30 cellular contexts compared by ENCODE assay signal in the genomic region with DNA sequence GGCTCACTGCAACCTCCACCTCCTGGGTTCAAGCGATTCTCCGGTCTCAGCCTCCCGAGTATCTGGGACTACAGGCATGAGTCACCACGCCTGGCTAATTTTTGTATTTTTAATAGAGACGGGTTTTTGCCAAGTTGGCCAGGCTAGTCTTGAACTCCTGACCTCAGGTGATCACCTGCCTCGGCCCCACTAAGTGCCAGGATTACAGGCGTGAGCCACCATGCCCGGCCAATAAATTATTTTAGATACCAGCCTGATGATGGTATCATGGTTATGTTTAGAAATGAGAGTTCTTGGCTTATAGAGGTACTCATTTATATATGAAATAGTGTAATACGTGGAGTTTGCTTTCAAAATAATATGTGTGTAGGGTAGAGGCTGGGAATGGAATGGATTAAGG.
A peak's percentile ranks its signal among the peaks of the same experiment; 100 is the strongest.
DNase-seq lines count a peak whose midpoint lies in the region; ATAC-seq, FAIRE-seq and TF ChIP-seq lines count a peak whose summit lies in the region.
"Had no signal": no experiment of that assay in that cellular context is flagged by ENCODE, and none has a peak within 500 bp of the region (broad histone marks: within the 10 kb centered on the region; RNA-seq: fewer than 3 reads in every experiment).

No MANE protein-coding gene starts in this region.

- TF ChIP-seq EP300 in A549 (IDR thresholded peaks at IDR 0.05), result no peak

- intact Hi-C loops in psoas muscle (cut with DNase I), result no loop called here

- no peak for TF ChIP-seq CTCF in A549 (IDR thresholded peaks at IDR 0.05)
- TF ChIP-seq CTCF in psoas muscle (IDR thresholded peaks at IDR 0.05), result no peak

- H3K4me1 ChIP-seq in A549, result no peaks in the 10 kb centered on the region
- peaks cover 20% of the 10 kb centered on the region for H3K4me1 ChIP-seq in psoas muscle
- H3K4me1 ChIP-seq: BE2C; BLaER1; BLaER1 treated with 17β-estradiol and CSF1 and Interleukin-3, amounts not matched to agents 10 nM and 100 nM; Caco-2 had no signal

- H3K36me3 ChIP-seq in psoas muscle (ENCODE audit: insufficient read depth in 1 of 2, low read depth in 1 of 2), result no peaks in the 10 kb centered on the region
- H3K36me3 ChIP-seq: BE2C had no signal

- H3K9me3 ChIP-seq in A549 (no peaks in the 10 kb centered on the region), psoas muscle (no peaks in the 10 kb centered on the region)
- H3K9me3 ChIP-seq: BE2C had no signal

- H3K27ac ChIP-seq in A549, result no peak overlapping the region
- peak overlapping the region; percentile 32 for H3K27ac ChIP-seq in psoas muscle
- H3K27ac ChIP-seq: 22Rv1; BLaER1; BLaER1 treated with 17β-estradiol and CSF1 and Interleukin-3, amounts not matched to agents 10 nM and 100 nM; C4-2B had no signal

- H3K4me2 ChIP-seq in A549, result no peak overlapping the region
- H3K4me2 ChIP-seq: BLaER1; BLaER1 treated with 17β-estradiol and CSF1 and Interleukin-3, amounts not matched to agents 10 nM and 100 nM had no signal

- DNase-seq in A549 (ENCODE audit: low read depth in 1 of 2, low spot score in 1 of 2) (no peak), psoas muscle (peak in 1 of 2 donors; percentile 56), NCI-H2171 treated with DMSO at 0.1 percent for 48 hours (lab: John Stamatoyannopoulos, UW) (no peak), NCI-H1417 (lab: John Stamatoyannopoulos, UW) (no peak)
- DNase-seq: 8988T; ACHN; AML-193; BE2C; C1 segment of cervical spinal cord; Caco-2; Calu3; CD4-positive, alpha-beta memory T cell; CD4-positive, alpha-beta T cell; CD4-positive, CD25-positive, alpha-beta regulatory T cell; CD8-positive, alpha-beta memory T cell; CD8-positive, alpha-beta T cell; COR-L47; DMS 273 treated with DMSO at 0.1 percent for 48 hours; DMS153; DMS53; DMS79; DMS79 treated with DMSO at 0.1 percent for 48 hours; DND-41; EL had no signal

- TF ChIP-seq RAD21 in A549 (conservative IDR thresholded peaks at IDR 0.05 in 1 of 2, IDR thresholded peaks at IDR 0.05 in 1 of 2), result no peak

- POLR2A ChIA-PET in A549 (lab: Yijun Ruan, JAX), result no interaction called here

- CTCF ChIA-PET in A549 (lab: Yijun Ruan, JAX), result no interaction called here

- ATAC-seq in A549, result no peak
- ATAC-seq in psoas muscle, result peak in 3 of 4 donors; percentile 47 to 83 (median 72)
- ATAC-seq: CD8-positive, alpha-beta T cell had no signal

- no peaks in the 10 kb centered on the region for H3K27me3 ChIP-seq in psoas muscle (ENCODE audit: insufficient read depth in 3 of 3, low read length in 2 of 3)
- H3K27me3 ChIP-seq: BE2C; BLaER1; BLaER1 treated with 17β-estradiol and CSF1 and Interleukin-3, amounts not matched to agents 10 nM and 100 nM had no signal

- FAIRE-seq in A549 (lab: Jason Lieb, UNC), result peak; percentile 39
- FAIRE-seq: A204.1, D721Med had no signal

- H3K4me3 ChIP-seq in A549 (no peak overlapping the region), psoas muscle (no peak overlapping the region)
- H3K4me3 ChIP-seq: BLaER1; BLaER1 treated with 17β-estradiol and CSF1 and Interleukin-3, amounts not matched to agents 10 nM and 100 nM had no signal

- WGBS in A549 (ENCODE audit: missing lambda C conversion rate), result 89% methylated on average over 9 of the region's 9 CpGs
- WGBS in psoas muscle, 3 donors, result 50 to 74% (median 54%) methylated on average over 9 of the region's 9 CpGs

- no peak for TF ChIP-seq POLR2A in A549 (IDR thresholded peaks at IDR 0.05; ENCODE audit: low read length)

TF ChIP-seq in A549, 52 proteins besides CTCF, POLR2A, EP300 and RAD21:
- TF ChIP-seq RCOR1 (IDR thresholded peaks at IDR 0.05; ENCODE audit: low read depth, low read length) (no peak), USF2 (IDR thresholded peaks at IDR 0.05) (no peak), TP53 (CRISPR knock-in tag; IDR thresholded peaks at IDR 0.05) (no peak), HDAC2 (IDR thresholded peaks at IDR 0.05) (no peak), E2F6 (IDR thresholded peaks at IDR 0.05; ENCODE audit: borderline replicate concordance, low read depth) (no peak), NPAS2 (CRISPR knock-in tag; IDR thresholded peaks at IDR 0.05; ENCODE audit: borderline replicate concordance) (no peak), ELK1 (IDR thresholded peaks at IDR 0.05; ENCODE audit: low read depth, low read length) (no peak)

Comparison
In these comparisons a context has a peak if more than half of its experiments do, and no peak if none do; other contexts are left out.
1. ATAC-seq: peak in psoas muscle (3 of 4); none in A549 (0 of 2).